8 cellular contexts compared by ENCODE assay signal in genomic region chr22:50783881-50784277, GRCh38. TPM values are rescaled to one million over a fixed set of nuclear protein-coding genes. Genes with fewer than 3 reads are reported as not detected.
A peak's percentile ranks its signal among the peaks of the same experiment; 100 is the strongest.
DNase-seq lines count a peak whose midpoint lies in the region; ATAC-seq and TF ChIP-seq lines count a peak whose summit lies in the region.
"Not testable (repeated sequence)": the region's sequence is repeated elsewhere in the genome, so short reads cannot be mapped to it uniquely, and the experiment has no call there.

No MANE protein-coding gene starts in this region.

- DNase-seq in activated CD4-positive, alpha-beta T cell treated with anti-CD3 and anti-CD28 coated beads for 48 hours = peak; percentile 11
- DNase-seq in chondrocyte (ENCODE audit: low spot score); ovary; vagina (ENCODE audit: extremely low spot score in 2 of 2): not testable (repeated sequence)

- not testable (repeated sequence) for H3K36me3 Mint-ChIP-seq in chondrocyte (ENCODE audit: low read depth)

- H3K27ac Mint-ChIP-seq in chondrocyte (ENCODE audit: unreplicated experiment) = peak overlapping the region; percentile 77

- intact Hi-C loops in ovary (cut with DNase I); vagina (cut with DNase I): not testable (repeated sequence)

- TF ChIP-seq CTCF in chondrocyte (IDR thresholded peaks at IDR 0.05); ovary (IDR thresholded peaks at IDR 0.05); vagina (IDR thresholded peaks at IDR 0.05): not testable (repeated sequence)

- H3K4me1 Mint-ChIP-seq in chondrocyte (ENCODE audit: low read depth) = peaks cover 12% of the 10 kb centered on the region

- not testable (repeated sequence) for H3K9me3 Mint-ChIP-seq in chondrocyte (ENCODE audit: low read depth)

- H3K4me1 ChIP-seq in HUES6 (ENCODE audit: control insufficient read depth, insufficient read depth, low read length); iPS-15b (ENCODE audit: control insufficient read depth, insufficient read depth, low read length); ovary (ENCODE audit: insufficient read depth); vagina: not testable (repeated sequence)

- H3K9ac ChIP-seq in HUES6 (ENCODE audit: low read length) = peak overlapping the region; percentile 19
- not testable (repeated sequence) for H3K9ac ChIP-seq in iPS-15b (ENCODE audit: low read depth, low read length)

- not testable (repeated sequence) for TF ChIP-seq EP300 in ovary (IDR thresholded peaks at IDR 0.05)

- peak overlapping the region; percentile 86 for H3K4me3 Mint-ChIP-seq in chondrocyte (ENCODE audit: unreplicated experiment)

- not testable (repeated sequence) for H3K9me3 ChIP-seq in HUES6 (ENCODE audit: control insufficient read depth, insufficient read depth, low read depth, low read length); iPS-15b (ENCODE audit: control insufficient read depth, insufficient read depth, low read length); ovary; vagina

- H3K27me3 Mint-ChIP-seq in chondrocyte (ENCODE audit: low read depth) = not testable (repeated sequence)

- H3K36me3 ChIP-seq in HUES6 (ENCODE audit: control insufficient read depth, insufficient read depth, low read length); iPS-15b (ENCODE audit: control insufficient read depth, insufficient read depth, low read length); ovary; vagina: not testable (repeated sequence)

- not testable (repeated sequence) for TF ChIP-seq POLR2A in ovary (IDR thresholded peaks at IDR 0.05); vagina (IDR thresholded peaks at IDR 0.05)

- not testable (repeated sequence) for H3K27me3 ChIP-seq in HUES6 (ENCODE audit: control insufficient read depth, insufficient read depth, low read length); iPS-15b (ENCODE audit: control insufficient read depth, insufficient read depth, low read length); ovary; vagina

- peak; percentile 25 for ATAC-seq in GM18870 (IDR thresholded peaks at IDR 0.05; ENCODE audit: unreplicated experiment)
- peak; percentile 16 for ATAC-seq in HG02623 (IDR thresholded peaks at IDR 0.05; ENCODE audit: unreplicated experiment)

- not testable (repeated sequence) for H3K27ac ChIP-seq in HUES6 (ENCODE audit: low read depth, low read length); ovary; vagina

- 0 to 3% (median 0%) methylated on average over 8 to 9 of the region's 16 CpGs for WGBS in ovary, 3 donors

- H3K4me3 ChIP-seq in HUES6 (ENCODE audit: low read depth, low read length) (peak overlapping the region; percentile 70), iPS-15b (ENCODE audit: low read depth, low read length) (peak overlapping the region; percentile 41), ovary (peak overlapping the region; percentile 51), vagina (peak overlapping the region; percentile 51 to 53)

RNA-seq across cellular contexts. Expression of gene RABL2B, which starts 0.4 kb away (rescaled TPM):
- total RNA-seq in chondrocyte = 29.8 to 32.1 TPM (median 30.3 TPM) in 3 replicates
- 10 to 100 TPM; 15.6 to 50.8 (median 28.4) TPM for total RNA-seq in ovary
- polyA plus RNA-seq in ovary = 10 to 100 TPM; 20.1 to 37.2 TPM
- total RNA-seq in vagina = 28.2 TPM

RNA-seq across cellular contexts. Expression of gene ACR, which starts 45.9 kb away (rescaled TPM):
- 0.45 to 0.74 TPM (median 0.63 TPM) in 3 replicates for total RNA-seq in chondrocyte
- 1 to 10 TPM in 1 of 7 donors, under 1 TPM in 2, not detected in 4; 0.25 to 1.3 (median 0.64) TPM for total RNA-seq in ovary
- polyA plus RNA-seq in ovary = under 1 TPM; 0.33 TPM
- total RNA-seq in vagina = not detected
